In the genomic region with DNA sequence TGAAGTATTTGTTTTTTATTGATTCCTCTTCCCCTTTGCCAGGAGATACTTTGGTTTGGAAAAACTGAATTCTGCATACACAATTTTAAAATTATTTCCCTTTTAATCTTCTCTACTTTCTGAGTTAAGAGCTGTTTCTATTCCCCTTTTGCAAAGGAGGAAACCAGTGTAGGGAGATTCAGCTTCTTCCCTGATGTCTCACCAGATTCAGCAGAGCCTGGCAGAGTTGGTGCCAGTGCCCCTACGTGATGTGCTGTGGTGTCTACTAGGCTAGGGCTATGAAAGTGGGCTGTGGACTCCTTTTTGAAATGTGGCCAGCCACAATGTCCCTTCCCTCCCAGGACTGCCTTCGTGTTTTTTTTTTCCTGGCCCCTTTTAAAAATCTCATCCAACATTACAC, we compare ENCODE assay signal across 12 cellular contexts. TPM values are rescaled to one million over a fixed set of nuclear protein-coding genes. Genes with fewer than 3 reads are reported as not detected.
DNase-seq lines count a peak whose midpoint lies in the region; ATAC-seq and TF ChIP-seq lines count a peak whose summit lies in the region.
"Had no signal": no experiment of that assay in that cellular context is flagged by ENCODE, and none has a peak within 500 bp of the region (broad histone marks: within the 10 kb centered on the region; RNA-seq: fewer than 3 reads in every experiment).

No MANE protein-coding gene starts in this region.

- peaks cover 74% of the 10 kb centered on the region for H3K79me2 ChIP-seq in Loucy (ENCODE audit: insufficient read depth, low read length)

- BruUV-seq in Caco-2 (replicated peaks; lab: Mats Ljungman, UMichigan): no TSS peak

- TF ChIP-seq CTCF in Caco-2 (IDR thresholded peaks at IDR 0.05; ENCODE audit: insufficient read depth in 1 of 2, low read depth in 1 of 2, low read length in 1 of 2, severe bottlenecking in 1 of 2, unreplicated experiment in 1 of 2): no peak
- no peak for TF ChIP-seq CTCF in Loucy (conservative IDR thresholded peaks at IDR 0.05; ENCODE audit: low read length)
- TF ChIP-seq CTCF in nephron (IDR thresholded peaks at IDR 0.05; ENCODE audit: unreplicated experiment in 3 of 3): no peak
- TF ChIP-seq CTCF in GM20000 (IDR thresholded peaks at IDR 0.05; ENCODE audit: extremely low read depth, missing control alignments): no peak

- no peak for ATAC-seq in GM21515 (IDR thresholded peaks at IDR 0.05; ENCODE audit: unreplicated experiment)
- ATAC-seq: activated naive CD4-positive, alpha-beta T cell treated with anti-CD3 and anti-CD28 coated beads, Interleukin-2, amount 50 U/mL, for 72 hours; left cardiac atrium had no signal

- H3K4me3 Mint-ChIP-seq in Caco-2 (ENCODE audit: unreplicated experiment) (peak overlapping the region; percentile 78), nephron (peak overlapping the region; percentile 73 to 90 (median 85))
- H3K4me3 Mint-ChIP-seq in activated naive CD8-positive, alpha-beta T cell treated with anti-CD3 and anti-CD28 coated beads for 36 hours: peak overlapping the region; percentile 42

- H3K27me3 ChIP-seq in Caco-2 (replicated peaks; ENCODE audit: control insufficient read depth, insufficient read depth, low read length): no peaks in the 10 kb centered on the region
- no peaks in the 10 kb centered on the region for H3K27me3 ChIP-seq in Loucy (ENCODE audit: insufficient read depth, low read length, poor library complexity, severe bottlenecking)

- H3K9me3 ChIP-seq in Caco-2 (no peaks in the 10 kb centered on the region), Loucy (ENCODE audit: insufficient read depth, low read depth, low read length) (no peaks in the 10 kb centered on the region)

- DNase-seq in Caco-2 (no peak), NCI-H2029 (lab: John Stamatoyannopoulos, UW) (no peak), GM20000 (ENCODE audit: low spot score) (no peak)
- DNase-seq in activated naive CD8-positive, alpha-beta T cell treated with anti-CD3 and anti-CD28 coated beads for 36 hours: no peak
- DNase-seq: activated CD4-positive, alpha-beta T cell treated with anti-CD3 and anti-CD28 coated beads for 4 hours; Kasumi-1; left cardiac atrium; NCI-H446 had no signal

- H3K4me1 ChIP-seq in Caco-2 (peaks cover 14% of the 10 kb centered on the region), Loucy (ENCODE audit: insufficient read depth, low read length, poor library complexity, severe bottlenecking) (peaks cover 50% of the 10 kb centered on the region)

- H3K36me3 Mint-ChIP-seq in Caco-2 (ENCODE audit: insufficient read depth, unreplicated experiment): peaks cover 38% of the 10 kb centered on the region
- peaks cover 30% of the 10 kb centered on the region for H3K36me3 Mint-ChIP-seq in activated naive CD8-positive, alpha-beta T cell treated with anti-CD3 and anti-CD28 coated beads for 36 hours
- H3K36me3 Mint-ChIP-seq in nephron (ENCODE audit: low read depth): peaks cover 18% of the 10 kb centered on the region

- CTCF ChIA-PET in Caco-2 (lab: Charles Lee): no interaction called here

- no peaks in the 10 kb centered on the region; the same call in 1 of the 2 replicates for H3K36me3 ChIP-seq in Caco-2 (ENCODE audit: control insufficient read depth, insufficient read depth, low read length)
- peaks cover 4% of the 10 kb centered on the region for H3K36me3 ChIP-seq in Loucy (ENCODE audit: insufficient read depth, low read length)

- H3K27me3 Mint-ChIP-seq in Caco-2 (ENCODE audit: insufficient read depth, unreplicated experiment) (no peaks in the 10 kb centered on the region), nephron (ENCODE audit: low read depth) (no peaks in the 10 kb centered on the region)
- no peaks in the 10 kb centered on the region for H3K27me3 Mint-ChIP-seq in activated naive CD8-positive, alpha-beta T cell treated with anti-CD3 and anti-CD28 coated beads for 36 hours

- peak overlapping the region; percentile 83 for H3K9ac ChIP-seq in Loucy (ENCODE audit: low read depth, low read length, poor library complexity, severe bottlenecking)

- H3K9me2 ChIP-seq in Loucy (replicated peaks; ENCODE audit: low read depth, low read length): no peaks in the 10 kb centered on the region

- no peaks in the 10 kb centered on the region for H3F3A ChIP-seq in Loucy (ENCODE audit: low read depth)

- intact Hi-C loops in Caco-2 (cut with micrococcal nuclease; ENCODE audit: unreplicated experiment): no loop called here

- POLR2A ChIA-PET in Caco-2 (lab: Charles Lee): no interaction called here

- no peaks in the 10 kb centered on the region for H3K9me3 Mint-ChIP-seq in Caco-2 (ENCODE audit: unreplicated experiment)
- peaks cover 3% of the 10 kb centered on the region for H3K9me3 Mint-ChIP-seq in activated naive CD8-positive, alpha-beta T cell treated with anti-CD3 and anti-CD28 coated beads for 36 hours
- H3K9me3 Mint-ChIP-seq in nephron: no peaks in the 10 kb centered on the region

- H4K20me1 ChIP-seq in Loucy (ENCODE audit: insufficient read depth, low read length, poor library complexity, severe bottlenecking): peaks cover 64% of the 10 kb centered on the region

- no peak overlapping the region for H2AFZ ChIP-seq in Loucy (ENCODE audit: low read length)

- H3K4me3 ChIP-seq in Caco-2 (ENCODE audit: low read depth, low read length) (no peak overlapping the region), Loucy (ENCODE audit: low read length, poor library complexity, severe bottlenecking) (peak overlapping the region; percentile 87)

- H3K4me2 ChIP-seq in Loucy (ENCODE audit: low read depth, low read length, poor library complexity, severe bottlenecking): peak overlapping the region; percentile 82

- H3K27ac Mint-ChIP-seq in Caco-2 (ENCODE audit: unreplicated experiment) (no peak overlapping the region), nephron (no peak overlapping the region)
- H3K27ac Mint-ChIP-seq in activated naive CD8-positive, alpha-beta T cell treated with anti-CD3 and anti-CD28 coated beads for 36 hours: no peak overlapping the region
- H3K27ac Mint-ChIP-seq: activated naive CD4-positive, alpha-beta T cell treated with anti-CD3 and anti-CD28 coated beads, Interleukin-2, amount 50 U/mL, for 72 hours had no signal

- H3K4me1 Mint-ChIP-seq in Caco-2 (ENCODE audit: low read depth, unreplicated experiment) (peaks cover 29% of the 10 kb centered on the region), nephron (peaks cover 45% of the 10 kb centered on the region)
- H3K4me1 Mint-ChIP-seq in activated naive CD8-positive, alpha-beta T cell treated with anti-CD3 and anti-CD28 coated beads for 36 hours: peaks cover 50% of the 10 kb centered on the region

RNA-seq across cellular contexts. Expression of a gene that starts 2.5 kb away (rescaled TPM):
- total RNA-seq in Caco-2 (2022): 91.1 and 92.9 TPM in 2 replicates
- 10 to 100 TPM; 50.2 to 52.6 TPM for total RNA-seq in activated naive CD8-positive, alpha-beta T cell treated with anti-CD3 and anti-CD28 coated beads for 36 hours
